ENCODE assay signal across 25 cellular contexts in the genomic region with DNA sequence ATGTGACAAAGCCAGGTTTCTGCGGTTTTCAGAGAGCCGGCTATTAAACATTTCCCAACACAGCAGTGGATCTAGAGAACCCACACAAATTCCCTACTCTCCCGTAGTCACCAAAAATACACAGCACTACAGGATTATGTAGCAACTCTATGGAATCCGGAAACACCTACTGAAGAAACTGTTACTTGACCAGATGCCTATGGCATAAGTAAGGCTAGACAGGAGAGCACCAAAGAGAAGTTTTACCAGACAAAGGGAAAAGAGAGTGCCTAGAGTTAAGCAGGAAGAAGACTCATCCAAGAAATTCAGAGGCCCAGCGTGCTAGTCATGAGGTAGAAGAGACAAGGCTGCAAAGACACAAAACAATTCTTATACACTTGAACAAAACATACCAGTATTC.
DNase-seq lines count a peak whose midpoint lies in the region; ATAC-seq and TF ChIP-seq lines count a peak whose summit lies in the region.
"Had no signal": no experiment of that assay in that cellular context is flagged by ENCODE, and none has a peak within 500 bp of the region (broad histone marks: within the 10 kb centered on the region; RNA-seq: fewer than 3 reads in every experiment).

No MANE protein-coding gene starts in this region.

- peaks cover 20% of the 10 kb centered on the region for H3K4me1 Mint-ChIP-seq in chondrocyte (ENCODE audit: low read depth)
- H3K4me1 Mint-ChIP-seq: activated naive CD8-positive, alpha-beta T cell treated with anti-CD3 and anti-CD28 coated beads for 36 hours had no signal

- H3K36me3 ChIP-seq in stomach = no peaks in the 10 kb centered on the region
- H3K36me3 ChIP-seq: BE2C had no signal

- no peaks in the 10 kb centered on the region for H3K27me3 Mint-ChIP-seq in chondrocyte (ENCODE audit: low read depth)
- H3K27me3 Mint-ChIP-seq: activated CD8-positive, alpha-beta T cell treated with anti-CD3 and anti-CD28 coated beads for 36 hours; activated naive CD8-positive, alpha-beta T cell treated with anti-CD3 and anti-CD28 coated beads for 36 hours had no signal

- no peaks in the 10 kb centered on the region for H3K36me3 Mint-ChIP-seq in chondrocyte (ENCODE audit: low read depth)
- H3K36me3 Mint-ChIP-seq: activated naive CD8-positive, alpha-beta T cell treated with anti-CD3 and anti-CD28 coated beads for 36 hours had no signal

- TF ChIP-seq CTCF in AG10803 (conservative IDR thresholded peaks at IDR 0.05; ENCODE audit: low read length) (no peak), chondrocyte (IDR thresholded peaks at IDR 0.05) (no peak), stomach (IDR thresholded peaks at IDR 0.05) (no peak)

- no peak overlapping the region for H3K4me3 ChIP-seq in AG10803 (ENCODE audit: low read length)
- no peak overlapping the region for H3K4me3 ChIP-seq in stomach
- H3K4me3 ChIP-seq: lung, skin epidermis had no signal

- no peak overlapping the region for H3K27ac ChIP-seq in stomach
- H3K27ac ChIP-seq: skin epidermis had no signal

- WGBS in stomach, 5 donors = 95 to 98% (median 97%) methylated on average over 5 of the region's 5 CpGs

- no peak overlapping the region for H3K4me3 Mint-ChIP-seq in chondrocyte (ENCODE audit: unreplicated experiment)
- H3K4me3 Mint-ChIP-seq: activated CD8-positive, alpha-beta T cell treated with anti-CD3 and anti-CD28 coated beads for 36 hours; activated naive CD8-positive, alpha-beta T cell treated with anti-CD3 and anti-CD28 coated beads for 36 hours had no signal

- H3K9me3 Mint-ChIP-seq in chondrocyte (ENCODE audit: low read depth) = no peaks in the 10 kb centered on the region
- H3K9me3 Mint-ChIP-seq: activated CD8-positive, alpha-beta T cell treated with anti-CD3 and anti-CD28 coated beads for 36 hours; activated naive CD8-positive, alpha-beta T cell treated with anti-CD3 and anti-CD28 coated beads for 36 hours had no signal

- H3K27me3 ChIP-seq in stomach = no peaks in the 10 kb centered on the region
- H3K27me3 ChIP-seq: BE2C had no signal

- H3K27ac Mint-ChIP-seq in chondrocyte (ENCODE audit: unreplicated experiment) = peak overlapping the region; percentile 71
- H3K27ac Mint-ChIP-seq: activated CD8-positive, alpha-beta T cell treated with anti-CD3 and anti-CD28 coated beads for 36 hours; activated naive CD8-positive, alpha-beta T cell treated with anti-CD3 and anti-CD28 coated beads for 36 hours had no signal

- H3K4me1 ChIP-seq in stomach = peaks cover 0 to 29% (median 11%) of the 10 kb centered on the region in 4 donors
- H3K4me1 ChIP-seq: BE2C had no signal

- no peak for TF ChIP-seq EP300 in stomach (IDR thresholded peaks at IDR 0.05)

- ATAC-seq in HG03097 (IDR thresholded peaks at IDR 0.05; ENCODE audit: low FRiP score, unreplicated experiment) = no peak
- ATAC-seq: activated CD4-positive, CD25-positive, alpha-beta regulatory T cell treated with anti-CD3 and anti-CD28 coated beads, Interleukin-2, amount 50 U/mL, for 24 hours; activated CD8-positive, alpha-beta T cell treated with anti-CD3 and anti-CD28 coated beads for 36 hours; esophagus mucosa had no signal

- no peak for TF ChIP-seq POLR2A in stomach (IDR thresholded peaks at IDR 0.05)

- H3K9me3 ChIP-seq in stomach = no peaks in the 10 kb centered on the region
- H3K9me3 ChIP-seq: BE2C had no signal

- DNase-seq in AG10803 (ENCODE audit: low read depth) (peak; percentile 43), LHCN-M2 (ENCODE audit: low read depth) (peak; percentile 85), chondrocyte (ENCODE audit: low spot score) (no peak), myocyte (ENCODE audit: low read depth) (peak; percentile 40), NCI-H510A (lab: John Stamatoyannopoulos, UW) (no peak), stomach (no peak)
- no peak for DNase-seq in stimulated activated CD4-positive, alpha-beta T cell treated with anti-CD3 and anti-CD28 coated beads, Interleukin-2, amount 100 ng/mL, for 48 hours
- DNase-seq: activated CD8-positive, alpha-beta T cell treated with anti-CD3 and anti-CD28 coated beads for 36 hours; activated effector memory CD4-positive, alpha-beta T cell treated with Interleukin-2 at 50 U/mL for 16 hours; activated naive CD8-positive, alpha-beta T cell treated with anti-CD3 and anti-CD28 coated beads for 36 hours; activated T-cell treated with anti-CD3 and anti-CD28 coated beads for 4 hours; BE2C; DMS53; effector memory CD4-positive, alpha-beta T cell; NCI-H1105; NCI-H1930; NCI-H82; occipital lobe; SHP77; stimulated activated CD4-positive, alpha-beta T cell treated with anti-CD3 and anti-CD28 coated beads, Interleukin-1b, Interleukin-23, amount 100 ng/mL, for 48 hours had no signal

- intact Hi-C loops in stomach (cut with DNase I; ENCODE audit: low total_unique reads) = no loop called here

Comparison
In these comparisons a context has a peak if more than half of its experiments do, and no peak if none do; other contexts are left out.
1. DNase-seq: peak in AG10803 (single experiment), LHCN-M2 (single experiment) and myocyte (single experiment); none in chondrocyte (single experiment), stimulated activated CD4-positive, alpha-beta T cell treated with anti-CD3 and anti-CD28 coated beads, Interleukin-2, amount 100 ng/mL, for 48 hours (0 of 2), NCI-H510A (single experiment) and stomach (single experiment).